ENCODE assay signal across 19 cellular contexts in genomic region chr3:16364963-16365362, GRCh38.
"Had no signal": no experiment of that assay in that cellular context is flagged by ENCODE, and none has a peak within 500 bp of the region (broad histone marks: within the 10 kb centered on the region; RNA-seq: fewer than 3 reads in every experiment).

No MANE protein-coding gene starts in this region.

- H3K9me3 ChIP-seq: ascending aorta, lower lobe of right lung, upper lobe of left lung had no signal

- DNase-seq: activated B cell treated with CpG ODN at 0.5 μM for 24 hours; activated gamma-delta T cell; activated naive CD4-positive, alpha-beta T cell treated with anti-CD3 and anti-CD28 coated beads, Interleukin-2, amount 10 ng/mL, durations not matched to agents 7 days and 5 days; activated naive CD8-positive, alpha-beta T cell treated with anti-CD3 and anti-CD28 coated beads, Interleukin-2, amount 10 ng/mL, durations not matched to agents 7 days and 5 days; brain microvascular endothelial cell; head of caudate nucleus; hippocampal formation; lower lobe of right lung; mesenchymal stem cell; right cardiac atrium; stimulated activated CD4-positive, alpha-beta T cell treated with anti-CD3 and anti-CD28 coated beads, Interleukin-15, amount 100 ng/mL, for 24 hours; stimulated activated CD4-positive, alpha-beta T cell treated with anti-CD3 and anti-CD28 coated beads, Interleukin-2, amount 100 ng/mL, for 24 hours; stimulated activated naive CD4-positive, alpha-beta T cell treated with Interleukin-2 at 50 U/mL for 16 hours; T-helper 1 cell; upper lobe of left lung had no signal

- H3K4me3 Mint-ChIP-seq: activated naive CD4-positive, alpha-beta T cell treated with anti-CD3 and anti-CD28 coated beads, Interleukin-2, amount 10 ng/mL, durations not matched to agents 7 days and 5 days; activated naive CD8-positive, alpha-beta T cell treated with anti-CD3 and anti-CD28 coated beads, Interleukin-2, amount 10 ng/mL, durations not matched to agents 7 days and 5 days; T-helper 2 cell treated with Interferon-gamma antibody and Interleukin-4, amounts not matched to agents 5 μg/mL and 100 μg/mL, for 36 hours had no signal

- H3K27ac ChIP-seq: ascending aorta, brain microvascular endothelial cell, coronary artery, lower lobe of right lung, upper lobe of left lung had no signal

- H3K27ac Mint-ChIP-seq: activated naive CD8-positive, alpha-beta T cell treated with anti-CD3 and anti-CD28 coated beads, Interleukin-2, amount 10 ng/mL, durations not matched to agents 7 days and 5 days; T-helper 2 cell treated with Interferon-gamma antibody and Interleukin-4, amounts not matched to agents 5 μg/mL and 100 μg/mL, for 36 hours had no signal

- H3K4me3 ChIP-seq: ascending aorta, coronary artery, lower lobe of right lung, upper lobe of left lung had no signal

- H3K27me3 Mint-ChIP-seq: activated B cell treated with CpG ODN at 0.5 μM for 24 hours; activated naive CD4-positive, alpha-beta T cell treated with anti-CD3 and anti-CD28 coated beads, Interleukin-2, amount 10 ng/mL, durations not matched to agents 7 days and 5 days; activated naive CD8-positive, alpha-beta T cell treated with anti-CD3 and anti-CD28 coated beads, Interleukin-2, amount 10 ng/mL, durations not matched to agents 7 days and 5 days; naive thymus-derived CD8-positive, alpha-beta T cell had no signal

- H3K9me3 Mint-ChIP-seq: activated B cell treated with CpG ODN at 0.5 μM for 24 hours; activated naive CD4-positive, alpha-beta T cell treated with anti-CD3 and anti-CD28 coated beads, Interleukin-2, amount 10 ng/mL, durations not matched to agents 7 days and 5 days; activated naive CD8-positive, alpha-beta T cell treated with anti-CD3 and anti-CD28 coated beads, Interleukin-2, amount 10 ng/mL, durations not matched to agents 7 days and 5 days; T-helper 2 cell treated with Interferon-gamma antibody and Interleukin-4, amounts not matched to agents 5 μg/mL and 100 μg/mL, for 36 hours had no signal

- H3K27me3 ChIP-seq: ascending aorta, brain microvascular endothelial cell, upper lobe of left lung had no signal

- ATAC-seq: lower lobe of right lung, right cardiac atrium had no signal
